Comparison of ENCODE assay signal across 14 cellular contexts in the genomic region with DNA sequence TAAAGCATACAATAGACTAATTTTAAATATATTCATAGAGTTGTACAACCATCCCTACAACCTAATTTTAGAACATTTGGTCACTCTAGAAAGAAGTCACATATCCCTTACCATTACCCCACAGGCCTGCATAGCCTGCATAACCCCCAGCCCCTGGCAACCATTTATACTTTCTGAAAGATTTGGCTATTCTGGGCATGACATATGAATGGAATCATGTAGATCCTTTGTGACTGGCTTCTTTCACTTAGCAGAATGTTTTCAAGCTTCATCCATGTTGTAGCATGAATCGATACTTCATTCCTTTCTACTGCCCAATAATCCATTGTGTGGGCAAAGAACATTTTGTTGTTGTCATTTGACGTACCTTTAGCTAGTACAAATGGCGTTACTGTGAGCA.
DNase-seq lines count a peak whose midpoint lies in the region; ATAC-seq and TF ChIP-seq lines count a peak whose summit lies in the region.
"Had no signal": no experiment of that assay in that cellular context is flagged by ENCODE, and none has a peak within 500 bp of the region (broad histone marks: within the 10 kb centered on the region; RNA-seq: fewer than 3 reads in every experiment).

No MANE protein-coding gene starts in this region.

- peak overlapping the region; percentile 83 for H3K4me2 ChIP-seq in GM23248 (ENCODE audit: unreplicated experiment)

- H3K27ac ChIP-seq in GM23248 (peak overlapping the region; percentile 91), lung (ENCODE audit: low read depth in 1 of 2, low read length in 1 of 2) (peak overlapping the region; percentile 82 to 93), stomach smooth muscle (ENCODE audit: low read length) (peak overlapping the region; percentile 82)
- H3K27ac ChIP-seq: parathyroid adenoma had no signal

- H3K4me3 ChIP-seq in GM23248 (no peak overlapping the region), lung (no peak overlapping the region), stomach smooth muscle (ENCODE audit: low read length in 2 of 2) (peak overlapping the region in 1 of 2 donors; percentile 54)
- H3K4me3 ChIP-seq: mucosa of descending colon had no signal

- H3K4me1 Mint-ChIP-seq in chondrocyte (ENCODE audit: low read depth): peaks cover 90% of the 10 kb centered on the region
- no peaks in the 10 kb centered on the region for H3K4me1 Mint-ChIP-seq in stimulated activated naive B cell treated with anti-CD40 and anti-IgM and Interleukin-4, amounts not matched to agents 10 μg/mL and 1 μg/mL and 100 μg/mL, for 72 hours

- no peak overlapping the region for H2AFZ ChIP-seq in GM23248
- H2AFZ ChIP-seq: parathyroid adenoma had no signal

- no peak for DNase-seq in GM23248
- no peak for DNase-seq in chondrocyte (ENCODE audit: low spot score)
- no peak for DNase-seq in lung (ENCODE audit: low spot score)
- no peak for DNase-seq in COLO829 (ENCODE audit: low spot score)
- no peak for DNase-seq in NOMO-1 treated with DMSO at 0.1 percent for 48 hours (lab: John Stamatoyannopoulos, UW; ENCODE audit: unreplicated experiment)
- no peak for DNase-seq in stimulated activated naive B cell treated with anti-CD40 and anti-IgM and Interleukin-4, amounts not matched to agents 10 μg/mL and 1 μg/mL and 100 μg/mL, for 72 hours
- DNase-seq: activated CD8-positive, alpha-beta T cell treated with anti-CD3 and anti-CD28 coated beads for 36 hours; activated effector memory CD4-positive, alpha-beta T cell treated with Interleukin-2 at 50 U/mL for 16 hours; GF-D8; mucosa of descending colon; NCI-H446 had no signal

- peak overlapping the region; percentile 90 for H3K27ac Mint-ChIP-seq in chondrocyte (ENCODE audit: unreplicated experiment)
- H3K27ac Mint-ChIP-seq in stimulated activated naive B cell treated with anti-CD40 and anti-IgM and Interleukin-4, amounts not matched to agents 10 μg/mL and 1 μg/mL and 100 μg/mL, for 72 hours: no peak overlapping the region
- H3K27ac Mint-ChIP-seq: activated CD8-positive, alpha-beta T cell treated with anti-CD3 and anti-CD28 coated beads for 36 hours had no signal

- no peaks in the 10 kb centered on the region for H3K9me2 ChIP-seq in GM23248 (ENCODE audit: insufficient read depth)

- H3K36me3 Mint-ChIP-seq in chondrocyte (ENCODE audit: low read depth): no peaks in the 10 kb centered on the region
- no peaks in the 10 kb centered on the region for H3K36me3 Mint-ChIP-seq in stimulated activated naive B cell treated with anti-CD40 and anti-IgM and Interleukin-4, amounts not matched to agents 10 μg/mL and 1 μg/mL and 100 μg/mL, for 72 hours

- H3K27me3 Mint-ChIP-seq in chondrocyte (ENCODE audit: low read depth): no peaks in the 10 kb centered on the region
- peaks cover 0 to 4% of the 10 kb centered on the region in 2 donors for H3K27me3 Mint-ChIP-seq in stimulated activated naive B cell treated with anti-CD40 and anti-IgM and Interleukin-4, amounts not matched to agents 10 μg/mL and 1 μg/mL and 100 μg/mL, for 72 hours
- H3K27me3 Mint-ChIP-seq: activated CD8-positive, alpha-beta T cell treated with anti-CD3 and anti-CD28 coated beads for 36 hours had no signal

- no peaks in the 10 kb centered on the region for H3K9me3 Mint-ChIP-seq in chondrocyte (ENCODE audit: low read depth)
- no peaks in the 10 kb centered on the region for H3K9me3 Mint-ChIP-seq in stimulated activated naive B cell treated with anti-CD40 and anti-IgM and Interleukin-4, amounts not matched to agents 10 μg/mL and 1 μg/mL and 100 μg/mL, for 72 hours
- H3K9me3 Mint-ChIP-seq: activated CD8-positive, alpha-beta T cell treated with anti-CD3 and anti-CD28 coated beads for 36 hours had no signal

- peaks cover 59% of the 10 kb centered on the region for H3F3A ChIP-seq in GM23248 (ENCODE audit: insufficient read depth)

- H3K9ac ChIP-seq in GM23248 (peak overlapping the region; percentile 82), stomach smooth muscle (ENCODE audit: low read length in 2 of 2) (no peak overlapping the region)
- H3K9ac ChIP-seq: parathyroid adenoma had no signal

- H3K27me3 ChIP-seq in GM23248 (replicated peaks; ENCODE audit: insufficient read depth): no peaks in the 10 kb centered on the region
- no peaks in the 10 kb centered on the region for H3K27me3 ChIP-seq in lung (ENCODE audit: control insufficient read depth, insufficient read depth)
- H3K27me3 ChIP-seq in stomach smooth muscle (ENCODE audit: control insufficient read depth in 1 of 2, insufficient read depth in 2 of 2, low read length in 2 of 2): no peaks in the 10 kb centered on the region

- in situ Hi-C loops in GM23248 (cut with MboI): no loop called here

- no peaks in the 10 kb centered on the region for H3K36me3 ChIP-seq in GM23248 (ENCODE audit: low read depth)
- H3K36me3 ChIP-seq in lung (ENCODE audit: control insufficient read depth in 2 of 2, insufficient read depth in 2 of 2, low read length in 2 of 2): no peaks in the 10 kb centered on the region
- no peaks in the 10 kb centered on the region for H3K36me3 ChIP-seq in stomach smooth muscle (ENCODE audit: control insufficient read depth in 2 of 2, insufficient read depth in 2 of 2, low read length in 2 of 2)

- no peaks in the 10 kb centered on the region for H3K9me3 ChIP-seq in GM23248 (ENCODE audit: low read depth)
- no peaks in the 10 kb centered on the region for H3K9me3 ChIP-seq in lung (ENCODE audit: control insufficient read depth in 2 of 2, insufficient read depth in 1 of 2, low read length in 1 of 2)
- no peaks in the 10 kb centered on the region for H3K9me3 ChIP-seq in stomach smooth muscle (ENCODE audit: control insufficient read depth in 2 of 2, low read length in 2 of 2)
- H3K9me3 ChIP-seq: mucosa of descending colon had no signal

- peaks cover 24% of the 10 kb centered on the region; the same call in 1 of the 2 replicates for H3K79me2 ChIP-seq in GM23248 (ENCODE audit: insufficient read depth)

- no peaks in the 10 kb centered on the region for H4K20me1 ChIP-seq in GM23248 (ENCODE audit: insufficient read depth)

- 93 to 94% methylated on average over 3 of the region's 3 CpGs for WGBS in GM23248 (ENCODE audit: low coverage in 1 of 2, low lambda C conversion rate in 2 of 2, missing lambda C conversion rate in 2 of 2), 2 experiments
- 85 to 93% methylated on average over 3 of the region's 3 CpGs for WGBS in lung, 2 donors

- H3K4me1 ChIP-seq in GM23248 (ENCODE audit: insufficient read depth): peaks cover 84% of the 10 kb centered on the region
- H3K4me1 ChIP-seq in lung (ENCODE audit: control insufficient read depth in 2 of 2, insufficient read depth in 2 of 2, low read length in 2 of 2): peaks cover 18 to 41% of the 10 kb centered on the region in 2 donors
- H3K4me1 ChIP-seq in stomach smooth muscle (ENCODE audit: control insufficient read depth, insufficient read depth, low read length): peaks cover 37% of the 10 kb centered on the region
- H3K4me1 ChIP-seq: parathyroid adenoma had no signal

- TF ChIP-seq CTCF in chondrocyte (IDR thresholded peaks at IDR 0.05): no peak
- no peak for TF ChIP-seq CTCF in lung (IDR thresholded peaks at IDR 0.05; ENCODE audit: control extremely low read depth, extremely low read depth)

- no peak for ATAC-seq in lung (ENCODE audit: insufficient read depth, low FRiP score)
- no peak for ATAC-seq in HG03139 (IDR thresholded peaks at IDR 0.05; ENCODE audit: unreplicated experiment)
- no peak for ATAC-seq in stimulated activated naive B cell treated with anti-CD40 and anti-IgM and Interleukin-4, amounts not matched to agents 10 μg/mL and 1 μg/mL and 100 μg/mL, for 72 hours (replicated peaks)
- ATAC-seq: activated CD8-positive, alpha-beta T cell treated with anti-CD3 and anti-CD28 coated beads for 36 hours had no signal

- no peak overlapping the region for H3K4me3 Mint-ChIP-seq in chondrocyte (ENCODE audit: unreplicated experiment)
- H3K4me3 Mint-ChIP-seq in stimulated activated naive B cell treated with anti-CD40 and anti-IgM and Interleukin-4, amounts not matched to agents 10 μg/mL and 1 μg/mL and 100 μg/mL, for 72 hours: no peak overlapping the region
- H3K4me3 Mint-ChIP-seq: activated CD8-positive, alpha-beta T cell treated with anti-CD3 and anti-CD28 coated beads for 36 hours had no signal
